Comparison of ENCODE assay signal across 20 cellular contexts in the genomic region with DNA sequence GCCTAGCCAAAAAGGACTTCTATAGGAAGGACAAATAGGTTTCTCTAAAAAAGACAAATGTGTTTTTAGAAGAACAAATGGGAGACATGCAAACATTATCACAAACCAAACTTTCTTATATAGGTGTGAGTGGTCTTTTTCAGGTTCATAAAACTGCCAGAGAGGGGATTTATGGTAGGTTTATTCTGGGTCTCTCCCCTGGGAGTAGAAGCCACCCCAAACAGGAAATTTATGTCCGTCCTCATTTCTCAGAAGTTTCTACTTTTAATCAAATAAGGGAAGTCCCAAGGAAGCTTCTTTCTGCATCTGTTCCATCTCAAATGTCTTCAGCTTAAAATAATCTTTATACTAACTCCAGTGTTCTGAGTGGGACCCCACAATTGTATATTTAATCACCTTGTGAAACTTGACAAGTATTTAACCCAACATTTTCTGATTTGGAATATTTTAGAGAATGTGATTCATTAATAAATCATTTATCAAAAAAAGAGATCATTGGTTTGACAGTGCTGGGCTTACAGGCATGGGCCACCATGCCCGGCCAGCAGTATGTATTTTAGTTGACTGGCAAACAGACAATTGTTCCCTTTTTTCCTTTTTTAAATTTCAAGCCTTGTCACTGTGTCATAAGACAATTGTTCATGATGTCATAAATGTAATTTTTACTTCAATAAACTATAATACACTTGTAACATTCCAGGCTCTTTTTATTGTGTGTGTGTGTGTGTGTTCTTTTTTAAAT.
DNase-seq lines count a peak whose midpoint lies in the region; ATAC-seq and TF ChIP-seq lines count a peak whose summit lies in the region.
"Had no signal": no experiment of that assay in that cellular context is flagged by ENCODE, and none has a peak within 500 bp of the region (broad histone marks: within the 10 kb centered on the region; RNA-seq: fewer than 3 reads in every experiment).

No MANE protein-coding gene starts in this region.

- DNase-seq in activated naive CD4-positive, alpha-beta T cell treated with anti-CD3 and anti-CD28 coated beads, Interleukin-2, amount 10 ng/mL, durations not matched to agents 7 days and 5 days = no peak
- no peak for DNase-seq in activated naive CD4-positive, alpha-beta T cell treated with anti-CD3 and anti-CD28 coated beads, Interleukin-2, amount 50 U/mL, for 16 hours
- DNase-seq in NB4 (ENCODE audit: low read depth) (peak; percentile 52), pons (ENCODE audit: low spot score) (peak; percentile 32), SIG-M5 (lab: John Stamatoyannopoulos, UW) (no peak), amniotic stem cell (lab: John Stamatoyannopoulos, UW) (no peak), NCI-H69 (lab: John Stamatoyannopoulos, UW) (no peak)
- DNase-seq: activated CD4-positive, CD25-positive, alpha-beta regulatory T cell treated with anti-CD3 and anti-CD28 coated beads, Interleukin-2, amount 50 U/mL, for 72 hours; amygdala; CD4-positive, CD25-positive, alpha-beta regulatory T cell; DMS53; NCI-H1105 treated with DMSO at 0.1 percent for 48 hours; NCI-H526 treated with DMSO at 0.1 percent for 48 hours; PC-9 had no signal

- H3K36me3 Mint-ChIP-seq in activated naive CD4-positive, alpha-beta T cell treated with anti-CD3 and anti-CD28 coated beads, Interleukin-2, amount 10 ng/mL, durations not matched to agents 7 days and 5 days = no peaks in the 10 kb centered on the region

- peaks cover 7% of the 10 kb centered on the region for H3K4me1 Mint-ChIP-seq in activated naive CD4-positive, alpha-beta T cell treated with anti-CD3 and anti-CD28 coated beads, Interleukin-2, amount 10 ng/mL, durations not matched to agents 7 days and 5 days

- H3K4me3 Mint-ChIP-seq in activated naive CD4-positive, alpha-beta T cell treated with anti-CD3 and anti-CD28 coated beads, Interleukin-2, amount 10 ng/mL, durations not matched to agents 7 days and 5 days = no peak overlapping the region

- no peak for TF ChIP-seq POLR2A in NB4 (IDR thresholded peaks at IDR 0.05; ENCODE audit: extremely low read depth, insufficient read length)

- no peaks in the 10 kb centered on the region for H3K27me3 Mint-ChIP-seq in activated naive CD4-positive, alpha-beta T cell treated with anti-CD3 and anti-CD28 coated beads, Interleukin-2, amount 10 ng/mL, durations not matched to agents 7 days and 5 days

- peak; percentile 41 for ATAC-seq in HG02610 (IDR thresholded peaks at IDR 0.05; ENCODE audit: unreplicated experiment)
- ATAC-seq: A549, esophagus mucosa, left lobe of liver had no signal

- no peak overlapping the region for H3K4me3 ChIP-seq in NB4 (ENCODE audit: low read depth, low read length)
- H3K4me3 ChIP-seq: A549, PC-9, SJSA1, tibial nerve had no signal

- TF ChIP-seq CTCF in NB4 (IDR thresholded peaks at IDR 0.05; ENCODE audit: low read depth, low read length) = no peak

- no peaks in the 10 kb centered on the region for H3K9me3 Mint-ChIP-seq in activated naive CD4-positive, alpha-beta T cell treated with anti-CD3 and anti-CD28 coated beads, Interleukin-2, amount 10 ng/mL, durations not matched to agents 7 days and 5 days
- H3K9me3 Mint-ChIP-seq: CD4-positive, CD25-positive, alpha-beta regulatory T cell had no signal

- H3K27ac Mint-ChIP-seq in activated naive CD4-positive, alpha-beta T cell treated with anti-CD3 and anti-CD28 coated beads, Interleukin-2, amount 10 ng/mL, durations not matched to agents 7 days and 5 days = peak overlapping the region; percentile 14
- H3K27ac Mint-ChIP-seq: CD4-positive, CD25-positive, alpha-beta regulatory T cell had no signal

- CTCF ChIA-PET in activated naive CD4-positive, alpha-beta T cell treated with anti-CD3 and anti-CD28 coated beads, Interleukin-2, amount 10 ng/mL, durations not matched to agents 7 days and 5 days (lab: Charles Lee) = interaction anchor here (0.6 to 1.4 kb wide), 3 partner anchors 48 to 663 kb away, joined by 3 read pairs; no protein-coding TSS in a partner anchor

Comparison
In these comparisons a context has a peak if more than half of its experiments do, and no peak if none do; other contexts are left out.
1. DNase-seq: peak in NB4 (single experiment) and pons (single experiment); none in activated naive CD4-positive, alpha-beta T cell treated with anti-CD3 and anti-CD28 coated beads, Interleukin-2, amount 10 ng/mL, durations not matched to agents 7 days and 5 days (single experiment), activated naive CD4-positive, alpha-beta T cell treated with anti-CD3 and anti-CD28 coated beads, Interleukin-2, amount 50 U/mL, for 16 hours (single experiment), SIG-M5 (single experiment), amniotic stem cell (single experiment) and NCI-H69 (single experiment).